ENCODE assay signal across 1 cellular context in genomic region chr1:6572653-6573383, GRCh38.
TF ChIP-seq lines count a peak whose summit lies in the region.

No MANE protein-coding gene starts in this region.

TF ChIP-seq in GM12878, 131 proteins besides CTCF, POLR2A, EP300 and RAD21:
- TF ChIP-seq POLR2AphosphoS2 (IDR thresholded peaks at IDR 0.05; ENCODE audit: low read depth, low read length) = no peak
- peak; percentile 9; the same call in 1 of the 2 replicates for TF ChIP-seq SPI1 (IDR thresholded peaks at IDR 0.05; ENCODE audit: borderline replicate concordance, insufficient read depth, low read depth, low read length)
- no peak for TF ChIP-seq ZNF687 (IDR thresholded peaks at IDR 0.05)
- TF ChIP-seq ZBTB4 (CRISPR knock-in tag; IDR thresholded peaks at IDR 0.05) = no peak
- TF ChIP-seq CBFB (IDR thresholded peaks at IDR 0.05; ENCODE audit: low read depth) = no peak
- TF ChIP-seq ZNF24 (IDR thresholded peaks at IDR 0.05) = no peak
- no peak for TF ChIP-seq PKNOX1 (IDR thresholded peaks at IDR 0.05)
- TF ChIP-seq BRCA1 (IDR thresholded peaks at IDR 0.05; ENCODE audit: low read depth, low read length) = no peak
TF ChIP-seq in GM12878: peak in this region for 1.
